ENCODE assay signal across 11 cellular contexts in genomic region chr12:124368421-124369032, GRCh38.
A peak's percentile ranks its signal among the peaks of the same experiment; 100 is the strongest.
DNase-seq lines count a peak whose midpoint lies in the region; ATAC-seq and TF ChIP-seq lines count a peak whose summit lies in the region.
"Had no signal": no experiment of that assay in that cellular context is flagged by ENCODE, and none has a peak within 500 bp of the region (broad histone marks: within the 10 kb centered on the region; RNA-seq: fewer than 3 reads in every experiment).

No MANE protein-coding gene starts in this region.

- H3K4me1 ChIP-seq in adrenal gland (replicated peaks in 1 of 2) (peaks cover 35 to 65% of the 10 kb centered on the region in 2 donors), hepatocyte (ENCODE audit: insufficient read depth) (peaks cover 6% of the 10 kb centered on the region), skeletal muscle satellite cell (ENCODE audit: control insufficient read depth, insufficient read depth, low read length) (peaks cover 35% of the 10 kb centered on the region)

- H3K9me2 ChIP-seq in hepatocyte (replicated peaks; ENCODE audit: insufficient read depth) = no peaks in the 10 kb centered on the region

- peaks cover 0 to 58% of the 10 kb centered on the region in 2 donors for H3K36me3 ChIP-seq in adrenal gland (replicated peaks in 1 of 2)
- no peaks in the 10 kb centered on the region for H3K36me3 ChIP-seq in hepatocyte (replicated peaks; ENCODE audit: insufficient read depth, low read depth)
- H3K36me3 ChIP-seq in skeletal muscle satellite cell (ENCODE audit: insufficient read depth, low read length) = peaks cover 65% of the 10 kb centered on the region

- H3K4me3 ChIP-seq in adrenal gland (no peak overlapping the region), hepatocyte (no peak overlapping the region), skeletal muscle satellite cell (ENCODE audit: low read length) (no peak overlapping the region)

- TF ChIP-seq POLR2A in adrenal gland (IDR thresholded peaks at IDR 0.05) = no peak

- no peaks in the 10 kb centered on the region for H3K9me3 ChIP-seq in adrenal gland (replicated peaks in 1 of 3)
- H3K9me3 ChIP-seq in hepatocyte (ENCODE audit: low read depth) = no peaks in the 10 kb centered on the region
- no peaks in the 10 kb centered on the region for H3K9me3 ChIP-seq in skeletal muscle satellite cell (replicated peaks; ENCODE audit: low read length)

- no peak overlapping the region for H3K9ac ChIP-seq in skeletal muscle satellite cell (ENCODE audit: low read depth, low read length)

- 83 to 87% (median 86%) methylated on average over 10 of the region's 10 CpGs for WGBS in adrenal gland, 4 donors
- 100% methylated on average over 9 of the region's 10 CpGs for WGBS in hepatocyte (ENCODE audit: low lambda C conversion rate, missing lambda C conversion rate)

- H3K4me2 ChIP-seq in hepatocyte (no peak overlapping the region), skeletal muscle satellite cell (ENCODE audit: low read length) (peak overlapping the region; percentile 39)

- H3K27ac ChIP-seq in C4-2B = peak overlapping the region; percentile 87
- H3K27ac ChIP-seq in adrenal gland = peak overlapping the region; percentile 78 to 96 (median 93)
- H3K27ac ChIP-seq in hepatocyte = peak overlapping the region; percentile 51

- H3K27me3 ChIP-seq in adrenal gland = no peaks in the 10 kb centered on the region
- H3K27me3 ChIP-seq in hepatocyte = no peaks in the 10 kb centered on the region
- H3K27me3 ChIP-seq in skeletal muscle satellite cell (ENCODE audit: control insufficient read depth, insufficient read depth, low read length) = no peaks in the 10 kb centered on the region

- intact Hi-C loops in adrenal gland (cut with DNase I) = no loop called here

- TF ChIP-seq CTCF in C4-2B (conservative IDR thresholded peaks at IDR 0.05) = no peak
- peak in 1 of 6 experiments; percentile 13 for TF ChIP-seq CTCF in adrenal gland (IDR thresholded peaks at IDR 0.05)
- no peak for TF ChIP-seq CTCF in hepatocyte (IDR thresholded peaks at IDR 0.05; ENCODE audit: poor library complexity)

- ATAC-seq in HG02885 (IDR thresholded peaks at IDR 0.05; ENCODE audit: poor library complexity, unreplicated experiment) = no peak

- peaks cover 25% of the 10 kb centered on the region for H3K79me2 ChIP-seq in hepatocyte

- H4K20me1 ChIP-seq in hepatocyte (ENCODE audit: insufficient read depth, poor library complexity, severe bottlenecking) = peaks cover 24% of the 10 kb centered on the region

- DNase-seq in adrenal gland (no peak), hepatocyte (ENCODE audit: low spot score) (no peak), NCI-H2227 (lab: John Stamatoyannopoulos, UW; ENCODE audit: unreplicated experiment) (no peak)
- DNase-seq in stimulated activated naive CD4-positive, alpha-beta T cell treated with Interleukin-2 at 50 U/mL for 16 hours (lab: John Stamatoyannopoulos, UW) = no peak
- DNase-seq in effector CD8-positive, alpha-beta T cell (lab: John Stamatoyannopoulos, UW) = no peak
- DNase-seq: activated T-cell treated with anti-CD3 and anti-CD28 coated beads, Interleukin-2, amount 50 U/mL, for 1 hour; DND-41; NK-92 treated with Interleukin-12 subunit alpha and Interleukin-12 subunit beta, amount 100 ng/mL, for 24 hours had no signal

- no peak overlapping the region for H2AFZ ChIP-seq in hepatocyte
